Comparison of ENCODE assay signal across 10 cellular contexts in genomic region chr1:19011832-19012231, GRCh38. TPM values are rescaled to one million over a fixed set of nuclear protein-coding genes. Genes with fewer than 3 reads are reported as not detected.
DNase-seq lines count a peak whose midpoint lies in the region; ATAC-seq, FAIRE-seq and TF ChIP-seq lines count a peak whose summit lies in the region.
"Had no signal": no experiment of that assay in that cellular context is flagged by ENCODE, and none has a peak within 500 bp of the region (broad histone marks: within the 10 kb centered on the region; RNA-seq: fewer than 3 reads in every experiment).

No MANE protein-coding gene starts in this region.

- peak overlapping the region; percentile 47 for H3K4me3 Mint-ChIP-seq in T-helper 1 cell treated with Interleukin-12 subunit alpha and Interleukin-12 subunit beta and Interleukin-4 antibody, amounts not matched to agents 30 μg/mL and 1 μg/mL, for 36 hours
- no peak overlapping the region for H3K4me3 Mint-ChIP-seq in stimulated activated memory B cell treated with anti-CD40 and anti-IgM and Interleukin-4, amounts not matched to agents 10 μg/mL and 1 μg/mL and 100 μg/mL, for 72 hours

- H3K36me3 ChIP-seq in keratinocyte (ENCODE audit: control insufficient read depth in 2 of 2, extremely low read depth in 1 of 2, insufficient read depth in 2 of 2, low read length in 2 of 2), result no peaks in the 10 kb centered on the region

- H3K4me2 ChIP-seq in keratinocyte (ENCODE audit: control insufficient read depth, extremely low read depth, insufficient read depth, low read depth, low read length), result peak overlapping the region; percentile 56

- peaks cover 17% of the 10 kb centered on the region for H3K27me3 Mint-ChIP-seq in T-helper 1 cell treated with Interleukin-12 subunit alpha and Interleukin-12 subunit beta and Interleukin-4 antibody, amounts not matched to agents 30 μg/mL and 1 μg/mL, for 36 hours (ENCODE audit: low read depth)
- H3K27me3 Mint-ChIP-seq in stimulated activated memory B cell treated with anti-CD40 and anti-IgM and Interleukin-4, amounts not matched to agents 10 μg/mL and 1 μg/mL and 100 μg/mL, for 72 hours, result peaks cover 49% of the 10 kb centered on the region

- H3K27ac ChIP-seq in keratinocyte (ENCODE audit: control insufficient read depth, insufficient read depth, low read length), result peak overlapping the region; percentile 72
- H3K27ac ChIP-seq: 22Rv1 had no signal

- TF ChIP-seq CTCF in keratinocyte (optimal IDR thresholded peaks at IDR 0.05 in 1 of 3, IDR thresholded peaks at IDR 0.05 in 1 of 3, conservative IDR thresholded peaks at IDR 0.05 in 1 of 3; ENCODE audit: extremely low read depth in 1 of 3, insufficient read depth in 2 of 3, low read length in 3 of 3), result no peak

- no peaks in the 10 kb centered on the region for H3K9me3 ChIP-seq in keratinocyte (ENCODE audit: control insufficient read depth, low read depth, low read length)

- peaks cover 36% of the 10 kb centered on the region for H3K4me1 ChIP-seq in keratinocyte (ENCODE audit: control insufficient read depth, extremely low read depth, insufficient read depth, low read length)

- DNase-seq in T-helper 1 cell (no peak), keratinocyte (ENCODE audit: low read depth, low spot score) (no peak), NCI-H1092 (lab: John Stamatoyannopoulos, UW) (no peak)
- DNase-seq in activated CD8-positive, alpha-beta memory T cell treated with anti-CD3 and anti-CD28 coated beads, Interleukin-2, amount 50 U/mL, for 48 hours, result peak; percentile 50
- DNase-seq: NCI-H1417 treated with DMSO at 0.1 percent for 48 hours had no signal

- H3K9ac ChIP-seq in keratinocyte (ENCODE audit: control insufficient read depth, extremely low read depth, insufficient read depth, low read length), result no peak overlapping the region

- peaks cover 32% of the 10 kb centered on the region for H3K4me1 Mint-ChIP-seq in T-helper 1 cell treated with Interleukin-12 subunit alpha and Interleukin-12 subunit beta and Interleukin-4 antibody, amounts not matched to agents 30 μg/mL and 1 μg/mL, for 36 hours (ENCODE audit: low read depth)
- H3K4me1 Mint-ChIP-seq in stimulated activated memory B cell treated with anti-CD40 and anti-IgM and Interleukin-4, amounts not matched to agents 10 μg/mL and 1 μg/mL and 100 μg/mL, for 72 hours, result peaks cover 43% of the 10 kb centered on the region

- peaks cover 2% of the 10 kb centered on the region for H3K9me1 ChIP-seq in keratinocyte (ENCODE audit: control insufficient read depth, extremely low read depth, insufficient read depth, low read length)

- FAIRE-seq in keratinocyte (lab: Jason Lieb, UNC), result no peak

- H3K27me3 ChIP-seq in keratinocyte (ENCODE audit: control insufficient read depth, extremely low read depth, insufficient read depth, low read length), result no peaks in the 10 kb centered on the region

- dilution Hi-C loops in keratinocyte (cut with MboI; ENCODE audit: extremely low pct_ligation_motif_present, low sequenced_read_pairs), result no loop called here

- no peaks in the 10 kb centered on the region for H3K36me3 Mint-ChIP-seq in T-helper 1 cell treated with Interleukin-12 subunit alpha and Interleukin-12 subunit beta and Interleukin-4 antibody, amounts not matched to agents 30 μg/mL and 1 μg/mL, for 36 hours (ENCODE audit: low read depth)
- H3K36me3 Mint-ChIP-seq in stimulated activated memory B cell treated with anti-CD40 and anti-IgM and Interleukin-4, amounts not matched to agents 10 μg/mL and 1 μg/mL and 100 μg/mL, for 72 hours, result no peaks in the 10 kb centered on the region

- no peaks in the 10 kb centered on the region for H3K79me2 ChIP-seq in keratinocyte (ENCODE audit: control insufficient read depth, insufficient read depth, low read length)

- ATAC-seq in stimulated activated memory B cell treated with anti-CD40 and anti-IgM and Interleukin-4, amounts not matched to agents 10 μg/mL and 1 μg/mL and 100 μg/mL, for 72 hours, result no peak
- ATAC-seq in HG03108 (IDR thresholded peaks at IDR 0.05; ENCODE audit: unreplicated experiment) (no peak), GM21717 (IDR thresholded peaks at IDR 0.05; ENCODE audit: unreplicated experiment) (no peak)

- H4K20me1 ChIP-seq in keratinocyte (ENCODE audit: control insufficient read depth, extremely low read depth, insufficient read depth, low read length), result no peaks in the 10 kb centered on the region

- no peaks in the 10 kb centered on the region for H3K9me3 Mint-ChIP-seq in T-helper 1 cell treated with Interleukin-12 subunit alpha and Interleukin-12 subunit beta and Interleukin-4 antibody, amounts not matched to agents 30 μg/mL and 1 μg/mL, for 36 hours
- no peaks in the 10 kb centered on the region for H3K9me3 Mint-ChIP-seq in stimulated activated memory B cell treated with anti-CD40 and anti-IgM and Interleukin-4, amounts not matched to agents 10 μg/mL and 1 μg/mL and 100 μg/mL, for 72 hours

- H3K4me3 ChIP-seq in keratinocyte (ENCODE audit: control insufficient read depth in 2 of 3, extremely low read depth in 1 of 3, insufficient read depth in 2 of 3, low read depth in 1 of 3, low read length in 3 of 3), result no peak overlapping the region

- peak overlapping the region; percentile 83 for H3K27ac Mint-ChIP-seq in T-helper 1 cell treated with Interleukin-12 subunit alpha and Interleukin-12 subunit beta and Interleukin-4 antibody, amounts not matched to agents 30 μg/mL and 1 μg/mL, for 36 hours
- peak overlapping the region; percentile 78 for H3K27ac Mint-ChIP-seq in stimulated activated memory B cell treated with anti-CD40 and anti-IgM and Interleukin-4, amounts not matched to agents 10 μg/mL and 1 μg/mL and 100 μg/mL, for 72 hours

- no peak overlapping the region for H2AFZ ChIP-seq in keratinocyte (ENCODE audit: control insufficient read depth, low read length)

RNA-seq across cellular contexts. Expression of gene IFFO2, which starts 55.4 kb away (rescaled TPM):
- polyA plus RNA-seq in keratinocyte, result 55.0 to 61.5 TPM (median 57.9 TPM) in 3 replicates
- 124 TPM for polyA plus RNA-seq in keratinocyte (2011; ENCODE audit: low read depth)
- polyA plus RNA-seq in keratinocyte (2011; cell fraction: cytosol; rRNA removed), result 43.0 and 79.6 TPM in 2 replicates
- polyA plus RNA-seq in keratinocyte (2011; cell fraction: nucleus; rRNA removed), result 145 and 193 TPM in 2 replicates
- 72.9 and 75.0 TPM in 2 replicates for polyA plus RNA-seq in keratinocyte (2012; ENCODE audit: low replicate concordance)
- 106 to 194 TPM (median 118 TPM) in 3 replicates for polyA minus RNA-seq in keratinocyte
- polyA minus RNA-seq in keratinocyte (2011; cell fraction: cytosol; rRNA and poly(A)+ RNA removed), result 127 TPM
- polyA minus RNA-seq in keratinocyte (2011; cell fraction: nucleus; rRNA and poly(A)+ RNA removed), result 82.3 and 144 TPM in 2 replicates
